In the genomic region with DNA sequence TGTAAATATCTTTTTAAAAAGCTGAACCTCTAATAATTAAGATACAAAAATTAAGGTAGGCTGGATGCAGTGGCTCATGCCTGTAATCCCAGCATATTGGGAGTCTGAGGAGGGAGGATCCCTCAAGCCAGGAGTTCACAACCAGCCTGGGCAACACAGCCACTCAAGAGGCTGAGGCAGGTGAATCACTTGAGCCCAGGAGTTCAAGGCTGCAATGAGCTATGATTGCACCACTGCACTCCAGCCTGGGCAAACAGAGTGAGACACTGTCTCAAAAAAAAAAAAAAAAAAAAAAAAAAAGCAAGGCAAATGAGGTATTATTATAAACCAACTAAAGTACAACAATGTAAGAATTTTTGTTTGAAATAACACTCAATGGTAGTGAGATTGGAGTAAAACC, we compare ENCODE assay signal across 22 cellular contexts. TPM values are rescaled to one million over a fixed set of nuclear protein-coding genes. Genes with fewer than 3 reads are reported as not detected.
DNase-seq lines count a peak whose midpoint lies in the region; ATAC-seq and TF ChIP-seq lines count a peak whose summit lies in the region.
"Had no signal": no experiment of that assay in that cellular context is flagged by ENCODE, and none has a peak within 500 bp of the region (broad histone marks: within the 10 kb centered on the region; RNA-seq: fewer than 3 reads in every experiment).

No MANE protein-coding gene starts in this region.

- ATAC-seq in left lobe of liver, result peak; percentile 64
- ATAC-seq: K562, Panc1 had no signal

- H3K4me3 ChIP-seq in GM23248 (no peak overlapping the region), suprapubic skin (no peak overlapping the region)
- H3K4me3 ChIP-seq: BLaER1, K562 had no signal

- no peak overlapping the region for H2AFZ ChIP-seq in GM23248

- H3K27me3 ChIP-seq in GM23248 (replicated peaks; ENCODE audit: insufficient read depth) (no peaks in the 10 kb centered on the region), suprapubic skin (no peaks in the 10 kb centered on the region)
- H3K27me3 ChIP-seq: BLaER1 had no signal

- no peak for TF ChIP-seq POLR2A in suprapubic skin (IDR thresholded peaks at IDR 0.05)

- H3F3A ChIP-seq in GM23248 (ENCODE audit: insufficient read depth), result peaks cover 19% of the 10 kb centered on the region; the same call in 1 of the 2 replicates

- H3K36me3 ChIP-seq in GM23248 (ENCODE audit: low read depth) (no peaks in the 10 kb centered on the region), suprapubic skin (no peaks in the 10 kb centered on the region)
- H3K36me3 ChIP-seq: BLaER1 had no signal

- no peak overlapping the region for H3K9ac ChIP-seq in GM23248
- H3K9ac ChIP-seq: BLaER1 had no signal

- H3K4me2 ChIP-seq in GM23248 (ENCODE audit: unreplicated experiment), result no peak overlapping the region
- H3K4me2 ChIP-seq: BLaER1 had no signal

- no peaks in the 10 kb centered on the region for H3K79me2 ChIP-seq in GM23248 (ENCODE audit: insufficient read depth)

- no peaks in the 10 kb centered on the region for H3K9me2 ChIP-seq in GM23248 (ENCODE audit: insufficient read depth)

- no peak for TF ChIP-seq CTCF in suprapubic skin (IDR thresholded peaks at IDR 0.05)

- H3K27ac ChIP-seq in GM23248 (no peak overlapping the region), suprapubic skin (no peak overlapping the region)
- H3K27ac ChIP-seq: BLaER1, RWPE1 had no signal

- in situ Hi-C loops in GM23248 (cut with MboI), result no loop called here

- no peak for TF ChIP-seq EP300 in suprapubic skin (IDR thresholded peaks at IDR 0.05)

- H3K9me3 ChIP-seq in GM23248 (ENCODE audit: low read depth) (no peaks in the 10 kb centered on the region), suprapubic skin (no peaks in the 10 kb centered on the region)
- H3K9me3 ChIP-seq: BLaER1 had no signal

- DNase-seq in GM23248, result peak; percentile 9
- DNase-seq in amniotic epithelial cell (ENCODE audit: low read depth), result peak; percentile 40
- DNase-seq in left lobe of liver (ENCODE audit: low spot score), result no peak
- DNase-seq in renal cortical epithelial cell (ENCODE audit: low read depth), result peak; percentile 31
- no peak for DNase-seq in suprapubic skin (ENCODE audit: low spot score in 2 of 2)
- no peak for DNase-seq in NCI-H510A (lab: John Stamatoyannopoulos, UW)
- DNase-seq in NCI-H2196 (lab: John Stamatoyannopoulos, UW; ENCODE audit: unreplicated experiment), result no peak
- DNase-seq: CD4-positive, CD25-positive, alpha-beta regulatory T cell; DMS153; DND-41; Kasumi-1; MV-4-11; NCI-H1105; NCI-H1436 treated with DMSO at 0.1 percent for 48 hours; NCI-H187 treated with DMSO at 0.1 percent for 48 hours; NCI-H2107; NCI-H69; SHP77 had no signal

- H3K4me1 ChIP-seq in GM23248 (ENCODE audit: insufficient read depth), result peaks cover 14% of the 10 kb centered on the region
- H3K4me1 ChIP-seq in suprapubic skin, result peaks cover 15% of the 10 kb centered on the region

- no peaks in the 10 kb centered on the region for H4K20me1 ChIP-seq in GM23248 (ENCODE audit: insufficient read depth)
- H4K20me1 ChIP-seq: BLaER1 had no signal

RNA-seq across cellular contexts. Expression of gene EFHB, which starts 47.6 kb away (rescaled TPM):
- total RNA-seq in GM23248 (2014; rRNA removed; shearing (Covaris generic)), result 0.13 and 2.9 TPM in 2 replicates
- polyA plus RNA-seq in GM23248 (2016; fragmentation: Nextera tagmentation; extraction: Ambion mirVana), result 1.0 and 1.3 TPM in 2 replicates
- total RNA-seq in left lobe of liver (0.48 TPM), renal cortical epithelial cell (8.1 and 8.7 TPM in 2 replicates), suprapubic skin (1 to 10 TPM in 2 of 4 donors, under 1 TPM in 1, not detected in 1; 0.89 to 2.4 (median 1.8) TPM)

Comparison
In these comparisons a context has a peak if more than half of its experiments do, and no peak if none do; other contexts are left out.
1. DNase-seq: peak in GM23248 (single experiment), amniotic epithelial cell (single experiment) and renal cortical epithelial cell (single experiment); none in left lobe of liver (single experiment), suprapubic skin (0 of 2), NCI-H510A (single experiment) and NCI-H2196 (single experiment).